8 cellular contexts compared by ENCODE assay signal in the genomic region with DNA sequence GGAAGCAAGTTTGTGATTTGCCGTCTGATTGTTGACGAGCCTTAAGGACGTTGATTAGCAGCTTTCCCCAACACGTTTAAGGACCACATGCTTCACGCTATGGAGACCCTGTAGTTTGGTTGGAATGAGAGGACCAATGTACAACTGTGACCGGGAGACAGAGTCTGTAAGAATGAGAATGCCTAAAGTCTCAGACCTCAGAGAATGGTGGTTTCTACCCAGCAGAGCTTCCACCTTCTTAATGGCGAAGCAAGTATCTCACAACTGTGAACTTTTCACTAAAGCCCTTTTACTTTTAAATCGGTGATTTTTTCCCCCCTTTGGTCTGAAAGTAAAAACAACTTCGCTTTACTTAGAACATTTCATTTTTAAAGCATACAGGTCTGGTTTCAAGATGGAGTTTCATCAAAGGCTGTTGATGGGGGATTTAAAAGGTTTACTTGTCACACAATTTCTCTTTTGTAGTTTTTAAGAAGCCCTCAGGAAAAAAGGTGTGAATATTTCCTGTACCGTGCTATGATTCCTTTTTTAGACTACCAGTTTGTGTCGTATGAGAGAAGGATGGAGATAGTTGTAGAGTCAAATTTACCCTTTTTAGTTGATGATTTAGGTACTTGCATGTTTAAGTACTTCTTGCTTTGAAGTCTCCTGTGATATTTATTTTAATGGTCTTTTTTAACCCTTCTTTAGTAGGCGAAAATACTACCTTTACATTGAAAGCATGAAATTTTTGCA. TPM values are rescaled to one million over a fixed set of nuclear protein-coding genes. Genes with fewer than 3 reads are reported as not detected.
DNase-seq lines count a peak whose midpoint lies in the region; ATAC-seq and TF ChIP-seq lines count a peak whose summit lies in the region.

No MANE protein-coding gene starts in this region.

- TF ChIP-seq EP300 in sigmoid colon (IDR thresholded peaks at IDR 0.05), result no peak

- intact Hi-C loops in sigmoid colon (cut with DNase I), result no loop called here

- H3K9me3 ChIP-seq in Peyer's patch (no peaks in the 10 kb centered on the region), sigmoid colon (no peaks in the 10 kb centered on the region)

- H3K27ac ChIP-seq in Peyer's patch (peak overlapping the region; percentile 30 to 94 (median 66)), sigmoid colon (peak overlapping the region in 3 of 4 donors; percentile 87 to 89 (median 87))

- H3K4me3 ChIP-seq in GM12875 (ENCODE audit: low read depth, low read length), result peak overlapping the region; percentile 96
- H3K4me3 ChIP-seq in Peyer's patch, result peak overlapping the region; percentile 84 to 90 (median 86)
- H3K4me3 ChIP-seq in sigmoid colon, result peak overlapping the region; percentile 77 to 95 (median 89)

- 36 to 37% methylated on average over 12 of the region's 12 CpGs for WGBS in sigmoid colon, 2 donors

- H3K4me1 ChIP-seq in Peyer's patch (peaks cover 0 to 19% (median 7%) of the 10 kb centered on the region in 4 donors), sigmoid colon (peaks cover 0 to 20% (median 8%) of the 10 kb centered on the region in 4 donors)

- no peak for ATAC-seq in GM21423 (IDR thresholded peaks at IDR 0.05; ENCODE audit: unreplicated experiment)

- H3K36me3 ChIP-seq in Peyer's patch (no peaks in the 10 kb centered on the region), sigmoid colon (no peaks in the 10 kb centered on the region)

- no peak for TF ChIP-seq CTCF in GM12875 (IDR thresholded peaks at IDR 0.05; ENCODE audit: borderline replicate concordance, insufficient read depth, low read depth, low read length)
- TF ChIP-seq CTCF in Peyer's patch (IDR thresholded peaks at IDR 0.05), result no peak
- no peak for TF ChIP-seq CTCF in sigmoid colon (IDR thresholded peaks at IDR 0.05)
- no peak for TF ChIP-seq CTCF in GM13976 (IDR thresholded peaks at IDR 0.05; ENCODE audit: borderline replicate concordance, control extremely low read depth, extremely low read depth, insufficient read depth, missing control alignments)

- in situ Hi-C loops in GM13976 (cut with MboI; ENCODE audit: low sequenced_read_pairs, unreplicated experiment), result loop anchor here (10.0 kb wide), 1 partner anchor 109 kb away; no protein-coding TSS in a partner anchor

- no peak for DNase-seq in Peyer's patch
- peak; percentile 10 for DNase-seq in fibroblast of peridontal ligament (ENCODE audit: extremely low read depth)
- DNase-seq in sigmoid colon, result no peak
- DNase-seq in ureter (ENCODE audit: low spot score), result no peak
- no peak for DNase-seq in GM13976 (ENCODE audit: low spot score)
- no peak for DNase-seq in stimulated activated CD4-positive, alpha-beta T cell treated with anti-CD3 and anti-CD28 coated beads, Interleukin-1b, Interleukin-23, amount 100 ng/mL, for 48 hours

- no peaks in the 10 kb centered on the region for H3K27me3 ChIP-seq in Peyer's patch
- no peaks in the 10 kb centered on the region for H3K27me3 ChIP-seq in sigmoid colon

- no peak for TF ChIP-seq POLR2A in Peyer's patch (IDR thresholded peaks at IDR 0.05)
- no peak for TF ChIP-seq POLR2A in sigmoid colon (IDR thresholded peaks at IDR 0.05)

RNA-seq across cellular contexts. Expression of gene TTC39C, which starts 1.5 kb away (rescaled TPM):
- 10 to 100 TPM; 11.0 to 32.2 (median 14.2) TPM for total RNA-seq in Peyer's patch
- total RNA-seq in sigmoid colon, result 10 to 100 TPM; 27.0 to 36.9 (median 30.0) TPM
- polyA plus RNA-seq in sigmoid colon, result 10 to 100 TPM in 1 of 3 donors, 1 to 10 TPM in 2; 2.3 to 10.3 (median 6.6) TPM
- total RNA-seq in ureter, result 33.2 TPM
